ENCODE assay signal across 7 cellular contexts in the genomic region with DNA sequence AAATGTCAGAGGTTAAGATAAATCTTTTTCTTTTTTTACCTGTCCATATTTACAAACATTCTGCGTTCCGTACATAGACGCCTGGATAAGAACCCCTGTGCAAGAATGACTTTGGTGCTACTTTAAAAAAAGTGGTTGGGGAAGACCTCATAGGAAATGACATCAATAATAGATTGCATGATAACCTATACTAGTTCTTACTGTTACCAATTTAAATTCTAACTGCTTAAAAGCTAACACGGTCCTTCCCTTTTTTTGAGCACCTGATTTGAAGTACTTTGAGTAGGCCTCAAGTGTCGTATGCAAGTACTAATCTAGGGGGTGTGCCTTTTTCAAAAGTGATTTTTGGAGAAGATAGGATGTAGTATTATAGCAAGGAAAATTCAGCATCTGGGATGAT. TPM values are rescaled to one million over a fixed set of nuclear protein-coding genes. Genes with fewer than 3 reads are reported as not detected.
A peak's percentile ranks its signal among the peaks of the same experiment; 100 is the strongest.
DNase-seq lines count a peak whose midpoint lies in the region; ATAC-seq and TF ChIP-seq lines count a peak whose summit lies in the region.

No MANE protein-coding gene starts in this region.

- H3K36me3 Mint-ChIP-seq in central memory CD8-positive, alpha-beta T cell (ENCODE audit: insufficient read depth), result peaks cover 26% of the 10 kb centered on the region
- no peaks in the 10 kb centered on the region for H3K36me3 Mint-ChIP-seq in nephron (ENCODE audit: low read depth)

- H3K27ac Mint-ChIP-seq in central memory CD8-positive, alpha-beta T cell (ENCODE audit: low read depth), result peak overlapping the region; percentile 100
- H3K27ac Mint-ChIP-seq in nephron, result peak overlapping the region; percentile 92 to 100 (median 98)

- peak; percentile 26 for ATAC-seq in central memory CD8-positive, alpha-beta T cell (replicated peaks; ENCODE audit: extremely low read depth, poor library complexity, severe bottlenecking)
- ATAC-seq in omental fat pad (ENCODE audit: low FRiP score), result no peak

- in situ Hi-C loops in GM13976 (cut with MboI; ENCODE audit: low sequenced_read_pairs, unreplicated experiment), result loop anchor here (10.0 to 25.0 kb wide), 2 partner anchors 147 to 324 kb away; no protein-coding TSS in a partner anchor

- no peak for TF ChIP-seq CTCF in GM13976 (IDR thresholded peaks at IDR 0.05; ENCODE audit: borderline replicate concordance, control extremely low read depth, extremely low read depth, insufficient read depth, missing control alignments)
- TF ChIP-seq CTCF in nephron (IDR thresholded peaks at IDR 0.05; ENCODE audit: unreplicated experiment in 3 of 3), result no peak
- TF ChIP-seq CTCF in omental fat pad (IDR thresholded peaks at IDR 0.05), result no peak

- H3K4me3 Mint-ChIP-seq in central memory CD8-positive, alpha-beta T cell, result peak overlapping the region; percentile 100
- H3K4me3 Mint-ChIP-seq in nephron, result peak overlapping the region; percentile 98 to 100 (median 99)

- H3K27me3 Mint-ChIP-seq in central memory CD8-positive, alpha-beta T cell, result no peaks in the 10 kb centered on the region
- H3K27me3 Mint-ChIP-seq in nephron (ENCODE audit: low read depth), result no peaks in the 10 kb centered on the region

- H3K9me3 Mint-ChIP-seq in central memory CD8-positive, alpha-beta T cell, result no peaks in the 10 kb centered on the region
- H3K9me3 Mint-ChIP-seq in nephron, result no peaks in the 10 kb centered on the region

- DNase-seq in GM13976 (ENCODE audit: low spot score) (peak; percentile 18), NOMO-1 treated with DMSO at 0.1 percent for 48 hours (lab: John Stamatoyannopoulos, UW; ENCODE audit: unreplicated experiment) (peak; percentile 92), NCI-H69 (lab: John Stamatoyannopoulos, UW) (no peak), omental fat pad (ENCODE audit: low spot score) (no peak), NCI-H2029 (lab: John Stamatoyannopoulos, UW) (no peak)
- DNase-seq in central memory CD8-positive, alpha-beta T cell (ENCODE audit: low spot score in 2 of 2), result no peak

- peaks cover 38% of the 10 kb centered on the region for H3K4me1 Mint-ChIP-seq in central memory CD8-positive, alpha-beta T cell
- H3K4me1 Mint-ChIP-seq in nephron, result peaks cover 33% of the 10 kb centered on the region

RNA-seq across cellular contexts. Expression of gene SLC39A10, which starts 2.1 kb away (rescaled TPM):
- total RNA-seq in omental fat pad, result 10 to 100 TPM; 12.5 to 29.3 (median 16.5) TPM

Comparison
In these comparisons a context has a peak if more than half of its experiments do, and no peak if none do; other contexts are left out.
1. DNase-seq: peak in GM13976 (single experiment) and NOMO-1 treated with DMSO at 0.1 percent for 48 hours (single experiment); none in central memory CD8-positive, alpha-beta T cell (0 of 2), NCI-H69 (single experiment), omental fat pad (single experiment) and NCI-H2029 (single experiment).